8 cellular contexts compared by ENCODE assay signal in the genomic region with DNA sequence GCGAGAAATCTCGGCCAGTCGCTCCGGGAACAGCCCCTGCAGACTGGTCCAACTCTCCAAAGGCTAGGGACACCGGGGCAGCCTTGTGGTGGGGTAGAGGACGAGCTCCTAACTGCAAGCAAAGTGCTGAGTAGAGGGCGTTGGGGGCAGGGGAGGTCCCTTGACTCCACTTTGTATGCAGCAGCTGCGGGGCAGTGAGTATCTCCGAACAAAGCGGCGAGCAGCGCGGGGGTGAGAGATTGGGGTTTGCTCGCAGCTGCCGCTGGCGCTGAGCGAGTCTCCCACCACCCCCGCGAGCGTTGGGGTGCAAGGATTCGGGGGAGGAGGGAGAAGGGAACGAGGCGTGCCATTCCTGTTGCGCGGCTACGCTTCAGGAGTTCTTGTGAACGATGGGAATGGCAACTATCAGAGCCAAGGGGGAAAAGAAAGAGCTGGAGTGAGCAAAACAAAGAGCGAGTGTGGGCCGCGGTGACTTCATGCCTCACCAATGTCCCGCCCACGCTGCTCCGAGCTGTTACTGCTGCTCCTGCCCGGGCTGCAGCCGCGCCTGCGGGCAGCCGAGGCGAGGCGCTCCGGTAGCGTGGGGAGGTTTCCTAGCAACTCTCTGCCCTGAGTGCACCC. TPM values are rescaled to one million over a fixed set of nuclear protein-coding genes. Genes with fewer than 3 reads are reported as not detected.
DNase-seq lines count a peak whose midpoint lies in the region; ATAC-seq and TF ChIP-seq lines count a peak whose summit lies in the region.

No MANE protein-coding gene starts in this region.

- H3K4me1 Mint-ChIP-seq in T-helper 2 cell treated with Interferon-gamma antibody and Interleukin-4, amounts not matched to agents 5 μg/mL and 100 μg/mL, for 36 hours (ENCODE audit: low read depth): peaks cover 14% of the 10 kb centered on the region

- in situ Hi-C loops in HAP-1 (cut with MboI; ENCODE audit: low sequenced_read_pairs): no loop called here

- H3K9me3 Mint-ChIP-seq in T-helper 2 cell treated with Interferon-gamma antibody and Interleukin-4, amounts not matched to agents 5 μg/mL and 100 μg/mL, for 36 hours: no peaks in the 10 kb centered on the region

- no peaks in the 10 kb centered on the region for H3K27me3 ChIP-seq in HAP-1 (ENCODE audit: low read depth)

- peak; percentile 83 for ATAC-seq in left colon

- no peaks in the 10 kb centered on the region for H3K36me3 ChIP-seq in HAP-1 (replicated peaks)

- TF ChIP-seq CTCF in choroid plexus epithelial cell (conservative IDR thresholded peaks at IDR 0.05; ENCODE audit: low read depth, low read length): peak; percentile 16

- peak overlapping the region; percentile 0 for H3K27ac Mint-ChIP-seq in T-helper 2 cell treated with Interferon-gamma antibody and Interleukin-4, amounts not matched to agents 5 μg/mL and 100 μg/mL, for 36 hours

- intact Hi-C loops in left colon (cut with DNase I, micrococcal nuclease): no loop called here

- H3K4me3 Mint-ChIP-seq in T-helper 2 cell treated with Interferon-gamma antibody and Interleukin-4, amounts not matched to agents 5 μg/mL and 100 μg/mL, for 36 hours: peak overlapping the region; percentile 86

- H3K4me3 ChIP-seq in HAP-1 (peak overlapping the region; percentile 40), choroid plexus epithelial cell (ENCODE audit: low read depth, low read length) (peak overlapping the region; percentile 71)

- H3K27me3 Mint-ChIP-seq in T-helper 2 cell treated with Interferon-gamma antibody and Interleukin-4, amounts not matched to agents 5 μg/mL and 100 μg/mL, for 36 hours (ENCODE audit: low read depth): peaks cover 72% of the 10 kb centered on the region

- no peaks in the 10 kb centered on the region for H3K36me3 Mint-ChIP-seq in T-helper 2 cell treated with Interferon-gamma antibody and Interleukin-4, amounts not matched to agents 5 μg/mL and 100 μg/mL, for 36 hours (ENCODE audit: low read depth)

- DNase-seq in NCI-H1436 (lab: John Stamatoyannopoulos, UW) (peak; percentile 61), NCI-H1436 treated with DMSO at 0.1 percent for 48 hours (lab: John Stamatoyannopoulos, UW) (no peak), HAP-1 (ENCODE audit: low spot score in 2 of 2) (peak; percentile 69 to 86), M059J (ENCODE audit: low read depth) (peak; percentile 93), choroid plexus epithelial cell (ENCODE audit: low read depth) (peak; percentile 89), left colon (peak; percentile 77 to 87)
- DNase-seq in T-helper 2 cell treated with Interferon-gamma antibody and Interleukin-4, amounts not matched to agents 5 μg/mL and 100 μg/mL, for 36 hours (ENCODE audit: low spot score): peak; percentile 80
- peak; percentile 69 to 76 for DNase-seq in stimulated activated CD4-positive, alpha-beta T cell treated with anti-CD3 and anti-CD28 coated beads, Interleukin-15, amount 100 ng/mL, for 48 hours (ENCODE audit: low read depth in 2 of 2)

- H3K4me1 ChIP-seq in HAP-1: peaks cover 10% of the 10 kb centered on the region

- no peaks in the 10 kb centered on the region for H3K9me3 ChIP-seq in HAP-1

RNA-seq across cellular contexts. Expression of a gene that starts 0.4 kb away (rescaled TPM):
- total RNA-seq in M059J (2014; rRNA removed; shearing (Covaris generic)): 18.4 and 24.3 TPM in 2 replicates
- 1 to 10 TPM; 8.8 to 8.9 TPM for total RNA-seq in left colon
